13 cellular contexts compared by ENCODE assay signal in genomic region chr1:65418522-65419185, GRCh38. TPM values are rescaled to one million over a fixed set of nuclear protein-coding genes. Genes with fewer than 3 reads are reported as not detected.
DNase-seq lines count a peak whose midpoint lies in the region; ATAC-seq, FAIRE-seq and TF ChIP-seq lines count a peak whose summit lies in the region.
"Had no signal": no experiment of that assay in that cellular context is flagged by ENCODE, and none has a peak within 500 bp of the region (broad histone marks: within the 10 kb centered on the region; RNA-seq: fewer than 3 reads in every experiment).

No MANE protein-coding gene starts in this region.

- H3K27me3 ChIP-seq in H1 (replicated peaks in 1 of 4; ENCODE audit: control insufficient read depth in 3 of 4, extremely low read depth in 1 of 4, insufficient read depth in 3 of 4, low read length in 3 of 4): no peaks in the 10 kb centered on the region

- H3K36me3 ChIP-seq in H1 (ENCODE audit: control insufficient read depth in 2 of 4, insufficient read depth in 4 of 4, low read length in 3 of 4): no peaks in the 10 kb centered on the region
- H3K36me3 ChIP-seq: neutrophil had no signal

- H2BK12ac ChIP-seq in H1 (ENCODE audit: low read depth, low read length): no peak overlapping the region

- H2BK5ac ChIP-seq in H1 (ENCODE audit: low read depth, low read length): peak overlapping the region; percentile 37; the same call in 1 of the 2 replicates

- H3K23me2 ChIP-seq in H1 (ENCODE audit: low read depth, low read length): peaks cover 6% of the 10 kb centered on the region

- H3K27ac ChIP-seq in H1 (ENCODE audit: low read depth, low read length): no peak overlapping the region

- peak overlapping the region; percentile 81 to 98; a peak in 3 of 4 replicates for H3K4me2 ChIP-seq in H1 (ENCODE audit: insufficient read depth in 1 of 2, low read depth in 2 of 2, low read length in 2 of 2)

- H3K79me2 ChIP-seq in H1 (ENCODE audit: control insufficient read depth in 1 of 2, insufficient read depth in 2 of 2, low read length in 2 of 2): peaks cover 0 to 24% of the 10 kb centered on the region in 2 experiments; a peak in 2 of 4 replicates

- no peak overlapping the region for H3K27ac Mint-ChIP-seq in nephron progenitor cell

- peaks cover 0 to 18% (median 7%) of the 10 kb centered on the region in 4 experiments; a peak in 5 of 7 replicates for H3K4me1 ChIP-seq in H1 (replicated peaks in 1 of 4; ENCODE audit: control insufficient read depth in 3 of 4, insufficient read depth in 4 of 4, low read length in 3 of 4)

- no peak overlapping the region for H3K4ac ChIP-seq in H1 (replicated peaks; ENCODE audit: insufficient read length, low read depth, low read length)

- no peak for TF ChIP-seq EP300 in H1 (IDR thresholded peaks at IDR 0.05; ENCODE audit: borderline replicate concordance in 1 of 2, low read depth in 2 of 2, low read length in 2 of 2)

- no peak overlapping the region for H2BK20ac ChIP-seq in H1 (ENCODE audit: low read length)

- H4K20me1 ChIP-seq in H1 (replicated peaks in 1 of 2; ENCODE audit: control insufficient read depth in 1 of 2, insufficient read depth in 2 of 2, low read length in 2 of 2): no peaks in the 10 kb centered on the region

- in situ Hi-C loops in G401 (cut with HindIII; ENCODE audit: low sequenced_read_pairs): no loop called here

- no peak overlapping the region for H3K9ac ChIP-seq in H1 (replicated peaks in 1 of 4; ENCODE audit: extremely low read depth in 1 of 4, low read depth in 3 of 4, low read length in 3 of 4)

- no peak overlapping the region for H3K56ac ChIP-seq in H1 (replicated peaks; ENCODE audit: insufficient read length, low read depth, low read length)

- no peak for FAIRE-seq in H1 (lab: Jason Lieb, UNC)
- FAIRE-seq: islet of Langerhans, TTC549 had no signal

- TF ChIP-seq CTCF in H1 (IDR thresholded peaks at IDR 0.05; ENCODE audit: control extremely low read depth in 1 of 3, insufficient read depth in 1 of 3, low read depth in 1 of 3, low read length in 3 of 3) (no peak), nephron progenitor cell (IDR thresholded peaks at IDR 0.05) (no peak)

- no peak overlapping the region for H2BK15ac ChIP-seq in H1 (ENCODE audit: low read length)

- TF ChIP-seq RAD21 in H1 (IDR thresholded peaks at IDR 0.05 in 1 of 2, conservative IDR thresholded peaks at IDR 0.05 in 1 of 2; ENCODE audit: low read depth in 2 of 2, low read length in 2 of 2): no peak

- peaks cover 10% of the 10 kb centered on the region for H3K27me3 Mint-ChIP-seq in nephron progenitor cell (ENCODE audit: low read depth, poor library complexity)

- H3K9me3 ChIP-seq in H1 (ENCODE audit: insufficient read depth in 2 of 2, low read depth in 1 of 2, low read length in 1 of 2): no peaks in the 10 kb centered on the region
- H3K9me3 ChIP-seq: neutrophil had no signal

- CTCF ChIA-PET in H1 (lab: Charles Lee; ENCODE audit: partially characterized antibody): interaction anchor here (0.6 to 3.6 kb wide), 11 partner anchors 9 to 269 kb away, joined by 3 to 10 read pairs (median 3); no protein-coding TSS in a partner anchor

- H3K14ac ChIP-seq in H1 (ENCODE audit: insufficient read length): no peak overlapping the region

- DNase-seq in G401 (ENCODE audit: low spot score) (peak; percentile 13), LHCN-M2 (ENCODE audit: low read depth) (peak; percentile 34), H1 (ENCODE audit: low read depth in 1 of 2, low spot score in 2 of 2) (no peak), nephron progenitor cell (no peak), EL (no peak), NCI-H1092 (lab: John Stamatoyannopoulos, UW) (no peak), NCI-H82 treated with DMSO at 0.1 percent for 48 hours (lab: John Stamatoyannopoulos, UW; ENCODE audit: unreplicated experiment) (no peak)
- DNase-seq: NCI-H1694 treated with DMSO at 0.1 percent for 48 hours; stimulated activated naive CD8-positive, alpha-beta T cell treated with anti-CD3 and anti-CD28 coated beads, Interleukin-15, Interleukin-2, amounts not matched to agents 100 U/mL and 50 U/mL, for 24 hours had no signal

- H3K36me3 Mint-ChIP-seq in nephron progenitor cell (ENCODE audit: low read depth): no peaks in the 10 kb centered on the region

- peaks cover 14% of the 10 kb centered on the region for H3K4me1 Mint-ChIP-seq in nephron progenitor cell

- H3K9me3 Mint-ChIP-seq in nephron progenitor cell: peaks cover 9% of the 10 kb centered on the region

- no peak overlapping the region for H4K8ac ChIP-seq in H1 (ENCODE audit: extremely low read depth, insufficient read depth, low read length)

- H2AK5ac ChIP-seq in H1 (ENCODE audit: low read depth, low read length): no peak overlapping the region

- H2AFZ ChIP-seq in H1 (ENCODE audit: low read length): peak overlapping the region; percentile 94

- no peak for TF ChIP-seq POLR2A in H1 (IDR thresholded peaks at IDR 0.05; ENCODE audit: control extremely low read depth in 1 of 2, low read depth in 2 of 2, low read length in 2 of 2)

- H4K5ac ChIP-seq in H1 (ENCODE audit: insufficient read length, low read depth, low read length): no peak overlapping the region

- ATAC-seq in GM18858 (IDR thresholded peaks at IDR 0.05; ENCODE audit: unreplicated experiment): no peak
- ATAC-seq: stimulated activated naive CD8-positive, alpha-beta T cell treated with anti-CD3 and anti-CD28 coated beads, Interleukin-15, Interleukin-2, amounts not matched to agents 100 U/mL and 50 U/mL, for 24 hours had no signal

- peaks cover 9% of the 10 kb centered on the region for H3K79me1 ChIP-seq in H1 (ENCODE audit: low read depth, low read length)

- no peak overlapping the region for H2BK120ac ChIP-seq in H1 (replicated peaks; ENCODE audit: low read depth, low read length)

- POLR2A ChIA-PET in H1 (lab: Charles Lee; ENCODE audit: partially characterized antibody): interaction anchor here (0.7 to 1.5 kb wide), 3 partner anchors 20 to 109 kb away, joined by 3 to 5 read pairs (median 3); partner anchors contain the start of gene DNAJC6

- WGBS in H1 (ENCODE audit: extremely low coverage in 1 of 2, insufficient coverage in 1 of 2, insufficient read length in 1 of 2, insufficient replicate concordance in 2 of 2, low coverage in 1 of 2, low lambda C conversion rate in 2 of 2, missing lambda C conversion rate in 1 of 2), 2 experiments: 81% methylated on average over 4 of the region's 4 CpGs; no CpG with 5 or more reads in 1 of the 2 experiments

- H3K4me3 ChIP-seq in H1 (ENCODE audit: extremely low read depth in 1 of 4, insufficient read depth in 2 of 4, low read depth in 3 of 4, low read length in 4 of 4): peak overlapping the region in 1 of 4 experiments; percentile 64; a peak in 2 of 8 replicates

- H3K18ac ChIP-seq in H1 (ENCODE audit: extremely low read depth, low read length): no peak overlapping the region

- no peak overlapping the region for H4K91ac ChIP-seq in H1 (replicated peaks; ENCODE audit: insufficient read length, low read length)

- peak overlapping the region; percentile 92 for H3K4me3 Mint-ChIP-seq in nephron progenitor cell

- H3K23ac ChIP-seq in H1 (ENCODE audit: insufficient read length): no peak overlapping the region

TF ChIP-seq in H1, 55 proteins besides CTCF, POLR2A, EP300 and RAD21:
- TF ChIP-seq RXRA (IDR thresholded peaks at IDR 0.05; ENCODE audit: insufficient read depth, low read depth, low read length) (no peak), TAF7 (optimal IDR thresholded peaks at IDR 0.05; ENCODE audit: borderline replicate concordance, low read depth, low read length) (no peak), ZNF274 (IDR thresholded peaks at IDR 0.05; ENCODE audit: borderline replicate concordance, extremely low read depth, low read length) (no peak), CEBPB (IDR thresholded peaks at IDR 0.05; ENCODE audit: low read depth, low read length) (no peak), FOSL1 (IDR thresholded peaks at IDR 0.05; ENCODE audit: insufficient read depth, low read depth, low read length) (no peak), RFX5 (IDR thresholded peaks at IDR 0.05; ENCODE audit: borderline replicate concordance, low read depth, low read length) (no peak), NRF1 (IDR thresholded peaks at IDR 0.05; ENCODE audit: low read depth, low read length) (no peak), TCF12 (IDR thresholded peaks at IDR 0.05; ENCODE audit: low read depth, low read length) (no peak), JUN (IDR thresholded peaks at IDR 0.05; ENCODE audit: low read depth, low read length) (no peak), JUND (IDR thresholded peaks at IDR 0.05; ENCODE audit: low read length) (no peak), CHD1 (IDR thresholded peaks at IDR 0.05; ENCODE audit: low read depth, low read length) (no peak)

RNA-seq across cellular contexts. Expression of gene LEPR, which starts 1.8 kb away (rescaled TPM):
- total RNA-seq in G401 (2014; rRNA removed; shearing (Covaris generic)): 4.1 and 4.4 TPM in 2 replicates
- total RNA-seq in LHCN-M2 (2014; rRNA removed): 20.2 and 20.7 TPM in 2 replicates
- 6.1 TPM for polyA plus RNA-seq in LHCN-M2 (2012)
- total RNA-seq in H1 (2021; fragmentation: NEBNext Ultra II Directional; extraction: Animal tissue kit (Norgen Biotek cat#: 25700)): 2.8 and 3.9 TPM in 2 replicates
- polyA plus RNA-seq in H1 (2011; rRNA removed): 1.1 and 1.3 TPM in 2 replicates
- 1.6 TPM for polyA plus RNA-seq in H1 (2011; cell fraction: cytosol; rRNA removed)
- polyA plus RNA-seq in H1 (2011; cell fraction: nucleus; rRNA removed): 1.4 TPM
- 1.0 to 1.5 TPM (median 1.4 TPM) in 4 replicates for polyA plus RNA-seq in H1 (2012, experiment 1 of 2)
- polyA plus RNA-seq in H1 (2012, experiment 2 of 2): 0.14 TPM
- polyA plus RNA-seq in H1 (2013, experiment 1 of 2): 2.8 TPM
- polyA plus RNA-seq in H1 (2013, experiment 2 of 2): 2.9 TPM
- 4.4 and 8.9 TPM in 2 replicates for polyA minus RNA-seq in H1 (2011; rRNA and poly(A)+ RNA removed)
- polyA minus RNA-seq in H1 (2011; cell fraction: cytosol; rRNA and poly(A)+ RNA removed): 2.2 TPM
- 4.5 TPM for polyA minus RNA-seq in H1 (2011; cell fraction: nucleus; rRNA and poly(A)+ RNA removed)

RNA-seq across cellular contexts. Expression of gene LEPROT, which starts 1.8 kb away (rescaled TPM):
- 15.1 and 18.0 TPM in 2 replicates for total RNA-seq in G401 (2014; rRNA removed; shearing (Covaris generic))
- 37.6 and 58.8 TPM in 2 replicates for total RNA-seq in LHCN-M2 (2014; rRNA removed)
- 53.1 TPM for polyA plus RNA-seq in LHCN-M2 (2012)
- total RNA-seq in H1 (2021; fragmentation: NEBNext Ultra II Directional; extraction: Animal tissue kit (Norgen Biotek cat#: 25700)): 19.9 and 25.7 TPM in 2 replicates
- 20.4 and 27.2 TPM in 2 replicates for polyA plus RNA-seq in H1 (2011; rRNA removed)
- polyA plus RNA-seq in H1 (2011; cell fraction: cytosol; rRNA removed): 29.0 TPM
- 9.4 TPM for polyA plus RNA-seq in H1 (2011; cell fraction: nucleus; rRNA removed)
- polyA plus RNA-seq in H1 (2012, experiment 1 of 2): 17.7 to 29.2 TPM (median 19.4 TPM) in 4 replicates
- 31.9 TPM for polyA plus RNA-seq in H1 (2012, experiment 2 of 2)
- 27.3 TPM for polyA plus RNA-seq in H1 (2013, experiment 1 of 2)
- polyA plus RNA-seq in H1 (2013, experiment 2 of 2): 30.5 TPM
- 23.8 and 32.4 TPM in 2 replicates for polyA minus RNA-seq in H1 (2011; rRNA and poly(A)+ RNA removed)
- polyA minus RNA-seq in H1 (2011; cell fraction: cytosol; rRNA and poly(A)+ RNA removed): 16.9 TPM
- 46.7 TPM for polyA minus RNA-seq in H1 (2011; cell fraction: nucleus; rRNA and poly(A)+ RNA removed)

Comparison
In these comparisons a context has a peak if more than half of its experiments do, and no peak if none do; other contexts are left out.
1. DNase-seq: peak in G401 (single experiment) and LHCN-M2 (single experiment); none in H1 (0 of 2), nephron progenitor cell (single experiment), EL (single experiment), NCI-H1092 (single experiment) and NCI-H82 treated with DMSO at 0.1 percent for 48 hours (single experiment).